9 cellular contexts compared by ENCODE assay signal in genomic region chr10:118045842-118046490, GRCh38. TPM values are rescaled to one million over a fixed set of nuclear protein-coding genes. Genes with fewer than 3 reads are reported as not detected.
A peak's percentile ranks its signal among the peaks of the same experiment; 100 is the strongest.
DNase-seq lines count a peak whose midpoint lies in the region; ATAC-seq, FAIRE-seq and TF ChIP-seq lines count a peak whose summit lies in the region.
"Had no signal": no experiment of that assay in that cellular context is flagged by ENCODE, and none has a peak within 500 bp of the region (broad histone marks: within the 10 kb centered on the region; RNA-seq: fewer than 3 reads in every experiment).

No MANE protein-coding gene starts in this region.

- no peaks in the 10 kb centered on the region for H3K36me3 Mint-ChIP-seq in T-helper 2 cell treated with Interferon-gamma antibody and Interleukin-4, amounts not matched to agents 5 μg/mL and 100 μg/mL, for 36 hours (ENCODE audit: low read depth)

- no peak for TF ChIP-seq CTCF in bronchial epithelial cell (IDR thresholded peaks at IDR 0.05; ENCODE audit: insufficient read depth, low read length, severe bottlenecking)

- peak; percentile 25 for ATAC-seq in GM21529 (IDR thresholded peaks at IDR 0.05; ENCODE audit: unreplicated experiment)

- FAIRE-seq in bronchial epithelial cell (lab: Jason Lieb, UNC) = no peak
- FAIRE-seq: colon had no signal

- no peaks in the 10 kb centered on the region for H3K36me3 ChIP-seq in bronchial epithelial cell (ENCODE audit: control insufficient read depth, insufficient read depth, low read length)

- peak overlapping the region; percentile 94 for H3K4me3 Mint-ChIP-seq in T-helper 2 cell treated with Interferon-gamma antibody and Interleukin-4, amounts not matched to agents 5 μg/mL and 100 μg/mL, for 36 hours

- peaks cover 12% of the 10 kb centered on the region for H3K27me3 Mint-ChIP-seq in T-helper 2 cell treated with Interferon-gamma antibody and Interleukin-4, amounts not matched to agents 5 μg/mL and 100 μg/mL, for 36 hours (ENCODE audit: low read depth)

- H3K4me3 ChIP-seq in bronchial epithelial cell (ENCODE audit: low read depth, low read length) = peak overlapping the region; percentile 82
- peak overlapping the region; percentile 58 to 94 (median 76) for H3K4me3 ChIP-seq in skin epidermis

- peak overlapping the region; percentile 84 for H3K27ac Mint-ChIP-seq in T-helper 2 cell treated with Interferon-gamma antibody and Interleukin-4, amounts not matched to agents 5 μg/mL and 100 μg/mL, for 36 hours

- H3K9me3 Mint-ChIP-seq in T-helper 2 cell treated with Interferon-gamma antibody and Interleukin-4, amounts not matched to agents 5 μg/mL and 100 μg/mL, for 36 hours = no peaks in the 10 kb centered on the region

- DNase-seq in DMS53 (lab: John Stamatoyannopoulos, UW) (peak; percentile 55), HuH-7.5 (ENCODE audit: low spot score) (peak; percentile 10), bronchial epithelial cell (ENCODE audit: low read depth) (peak; percentile 52), inferior parietal cortex (ENCODE audit: extremely low spot score) (peak; percentile 55), NCI-H1930 (lab: John Stamatoyannopoulos, UW) (no peak)
- peak; percentile 12 for DNase-seq in T-helper 2 cell treated with Interferon-gamma antibody and Interleukin-4, amounts not matched to agents 5 μg/mL and 100 μg/mL, for 36 hours (ENCODE audit: low spot score)

- H3K4me1 Mint-ChIP-seq in T-helper 2 cell treated with Interferon-gamma antibody and Interleukin-4, amounts not matched to agents 5 μg/mL and 100 μg/mL, for 36 hours (ENCODE audit: low read depth) = peaks cover 22% of the 10 kb centered on the region

- peak overlapping the region; percentile 83 to 97 (median 92) for H3K27ac ChIP-seq in skin epidermis

- H3K27me3 ChIP-seq in bronchial epithelial cell (ENCODE audit: control insufficient read depth, insufficient read depth, low read length) = no peaks in the 10 kb centered on the region

RNA-seq across cellular contexts. Expression of gene RAB11FIP2, which starts 0.8 kb away (rescaled TPM):
- 8.3 and 12.6 TPM in 2 replicates for total RNA-seq in bronchial epithelial cell

Comparison
In these comparisons a context has a peak if more than half of its experiments do, and no peak if none do; other contexts are left out.
1. DNase-seq: peak in DMS53 (single experiment), HuH-7.5 (single experiment), T-helper 2 cell treated with Interferon-gamma antibody and Interleukin-4, amounts not matched to agents 5 μg/mL and 100 μg/mL, for 36 hours (single experiment), bronchial epithelial cell (single experiment) and inferior parietal cortex (single experiment); none in NCI-H1930 (0 of 2).